In genomic region chr4:140047017-140047640, GRCh38 we compare ENCODE assay signal across 9 cellular contexts.
A peak's percentile ranks its signal among the peaks of the same experiment; 100 is the strongest.
DNase-seq lines count a peak whose midpoint lies in the region; ATAC-seq and TF ChIP-seq lines count a peak whose summit lies in the region.
"Had no signal": no experiment of that assay in that cellular context is flagged by ENCODE, and none has a peak within 500 bp of the region (broad histone marks: within the 10 kb centered on the region; RNA-seq: fewer than 3 reads in every experiment).

No MANE protein-coding gene starts in this region.

- H3K4me3 ChIP-seq in HUES48 (ENCODE audit: low read depth, low read length) (peak overlapping the region; percentile 4), gastrocnemius medialis (peak overlapping the region in 3 of 4 donors; percentile 10 to 34 (median 15))

- TF ChIP-seq CTCF in brain (conservative IDR thresholded peaks at IDR 0.05) (no peak), gastrocnemius medialis (IDR thresholded peaks at IDR 0.05 in 4 of 5, conservative IDR thresholded peaks at IDR 0.05 in 1 of 5) (no peak)

- H3K36me3 ChIP-seq in HUES48 (ENCODE audit: control insufficient read depth, insufficient read depth, low read length) (no peaks in the 10 kb centered on the region), gastrocnemius medialis (no peaks in the 10 kb centered on the region)

- TF ChIP-seq POLR2A in gastrocnemius medialis (IDR thresholded peaks at IDR 0.05), result peak in 1 of 2 donors; percentile 9

- intact Hi-C loops in left ventricle myocardium superior (cut with micrococcal nuclease), result no loop called here
- intact Hi-C loops in gastrocnemius medialis (cut with DNase I; ENCODE audit: low total_unique reads), result loop anchor here (2.0 to 10.0 kb wide), 4 partner anchors 45 to 306 kb away; no protein-coding TSS in a partner anchor
- intact Hi-C loops in activated T-helper 2 cell treated with anti-CD3 and anti-CD28 coated beads, Interferon-gamma antibody, Interleukin-2, Interleukin-4, amounts not matched to agents 10 μg/mL and 5 μg/mL and 100 μg/mL, durations not matched to agents 14 hours and 24 hours and 36 hours (cut with micrococcal nuclease), result loop anchor here (5.0 kb wide), 2 partner anchors 35 to 390 kb away; no protein-coding TSS in a partner anchor

- H3K4me3 Mint-ChIP-seq in brain, result peak overlapping the region; percentile 3 to 34 (median 6)
- no peak overlapping the region for H3K4me3 Mint-ChIP-seq in activated T-helper 2 cell treated with anti-CD3 and anti-CD28 coated beads, Interferon-gamma antibody, Interleukin-2, Interleukin-4, amounts not matched to agents 10 μg/mL and 5 μg/mL and 100 μg/mL, durations not matched to agents 14 hours and 24 hours and 36 hours (ENCODE audit: low read depth)

- DNase-seq in left ventricle myocardium superior (peak; percentile 81), gastrocnemius medialis (peak; percentile 46 to 78), HT-29 (ENCODE audit: low spot score) (no peak), NCI-H526 (lab: John Stamatoyannopoulos, UW) (no peak)
- DNase-seq in activated T-helper 2 cell treated with anti-CD3 and anti-CD28 coated beads, Interferon-gamma antibody, Interleukin-2, Interleukin-4, amounts not matched to agents 10 μg/mL and 5 μg/mL and 100 μg/mL, durations not matched to agents 14 hours and 24 hours and 36 hours (ENCODE audit: low spot score), result no peak
- DNase-seq: naive B cell had no signal

- H3K27me3 ChIP-seq in HUES48 (ENCODE audit: control insufficient read depth, insufficient read depth, low read length), result no peaks in the 10 kb centered on the region; the same call in 1 of the 2 replicates
- H3K27me3 ChIP-seq in gastrocnemius medialis, result no peaks in the 10 kb centered on the region

- in situ Hi-C loops in gastrocnemius medialis (cut with MboI; ENCODE audit: low sequenced_read_pairs in 4 of 4), result loop anchor here in 2 of 4 donors (10.0 kb wide), 2 partner anchors 208 to 312 kb away; no protein-coding TSS in a partner anchor

- H3K27me3 Mint-ChIP-seq in brain, result no peaks in the 10 kb centered on the region
- peaks cover 36% of the 10 kb centered on the region for H3K27me3 Mint-ChIP-seq in activated T-helper 2 cell treated with anti-CD3 and anti-CD28 coated beads, Interferon-gamma antibody, Interleukin-2, Interleukin-4, amounts not matched to agents 10 μg/mL and 5 μg/mL and 100 μg/mL, durations not matched to agents 14 hours and 24 hours and 36 hours (ENCODE audit: low read depth)

- no peaks in the 10 kb centered on the region for H3K9me3 ChIP-seq in HUES48 (ENCODE audit: control insufficient read depth, insufficient read depth, low read length)
- no peaks in the 10 kb centered on the region for H3K9me3 ChIP-seq in gastrocnemius medialis

- peaks cover 51% of the 10 kb centered on the region for H3K4me1 ChIP-seq in HUES48 (ENCODE audit: control insufficient read depth, insufficient read depth, low read length)
- peaks cover 24 to 26% of the 10 kb centered on the region in 2 donors for H3K4me1 ChIP-seq in gastrocnemius medialis

- H3K27ac Mint-ChIP-seq in brain, result peak overlapping the region; percentile 49 to 98 (median 78)
- H3K27ac Mint-ChIP-seq in activated T-helper 2 cell treated with anti-CD3 and anti-CD28 coated beads, Interferon-gamma antibody, Interleukin-2, Interleukin-4, amounts not matched to agents 10 μg/mL and 5 μg/mL and 100 μg/mL, durations not matched to agents 14 hours and 24 hours and 36 hours, result no peak overlapping the region

- H3K4me1 Mint-ChIP-seq in brain, result peaks cover 81% of the 10 kb centered on the region
- H3K4me1 Mint-ChIP-seq in activated T-helper 2 cell treated with anti-CD3 and anti-CD28 coated beads, Interferon-gamma antibody, Interleukin-2, Interleukin-4, amounts not matched to agents 10 μg/mL and 5 μg/mL and 100 μg/mL, durations not matched to agents 14 hours and 24 hours and 36 hours (ENCODE audit: low read depth), result peaks cover 40% of the 10 kb centered on the region

- H3K27ac ChIP-seq in HUES48 (ENCODE audit: low read depth, low read length) (peak overlapping the region; percentile 10), gastrocnemius medialis (peak overlapping the region; percentile 64 to 74 (median 70))

- no peaks in the 10 kb centered on the region for H3K36me3 Mint-ChIP-seq in brain
- no peaks in the 10 kb centered on the region for H3K36me3 Mint-ChIP-seq in activated T-helper 2 cell treated with anti-CD3 and anti-CD28 coated beads, Interferon-gamma antibody, Interleukin-2, Interleukin-4, amounts not matched to agents 10 μg/mL and 5 μg/mL and 100 μg/mL, durations not matched to agents 14 hours and 24 hours and 36 hours (ENCODE audit: low read depth)
- H3K36me3 Mint-ChIP-seq: naive B cell had no signal

- peak; percentile 84 for ATAC-seq in left ventricle myocardium superior
- peak; percentile 93 to 95 for ATAC-seq in gastrocnemius medialis
- no peak for ATAC-seq in HG03139 (IDR thresholded peaks at IDR 0.05; ENCODE audit: unreplicated experiment)

- 0 out of 2 replicates have a peak overlapping the region, but pooled peaks have one; percentile 14 for H3K9ac ChIP-seq in HUES48 (ENCODE audit: low read depth, low read length)

- H3K9me3 Mint-ChIP-seq in brain, result no peaks in the 10 kb centered on the region
- H3K9me3 Mint-ChIP-seq in activated T-helper 2 cell treated with anti-CD3 and anti-CD28 coated beads, Interferon-gamma antibody, Interleukin-2, Interleukin-4, amounts not matched to agents 10 μg/mL and 5 μg/mL and 100 μg/mL, durations not matched to agents 14 hours and 24 hours and 36 hours, result no peaks in the 10 kb centered on the region
- H3K9me3 Mint-ChIP-seq: naive B cell had no signal

Comparison
In these comparisons a context has a peak if more than half of its experiments do, and no peak if none do; other contexts are left out.
1. DNase-seq: peak in left ventricle myocardium superior (single experiment) and gastrocnemius medialis (2 of 2); none in activated T-helper 2 cell treated with anti-CD3 and anti-CD28 coated beads, Interferon-gamma antibody, Interleukin-2, Interleukin-4, amounts not matched to agents 10 μg/mL and 5 μg/mL and 100 μg/mL, durations not matched to agents 14 hours and 24 hours and 36 hours (single experiment), HT-29 (single experiment) and NCI-H526 (0 of 2).